In genomic region chr3:126130981-126131750, GRCh38 we compare ENCODE assay signal across 1 cellular context.
TF ChIP-seq lines count a peak whose summit lies in the region.

No MANE protein-coding gene starts in this region.

TF ChIP-seq in WTC11, 78 proteins besides CTCF, POLR2A, EP300 and RAD21 (continued from another document):
- TF ChIP-seq ZBTB43 (CRISPR knock-in tag; IDR thresholded peaks at IDR 0.05), result no peak
- no peak for TF ChIP-seq ZNF423 (CRISPR knock-in tag; IDR thresholded peaks at IDR 0.05)
- no peak for TF ChIP-seq PREB (CRISPR knock-in tag; IDR thresholded peaks at IDR 0.05; ENCODE audit: borderline replicate concordance)
- no peak for TF ChIP-seq STAT6 (CRISPR knock-in tag; conservative IDR thresholded peaks at IDR 0.05; ENCODE audit: low read depth)
- TF ChIP-seq MLX (CRISPR knock-in tag; IDR thresholded peaks at IDR 0.05), result no peak
